1 cellular context compared by ENCODE assay signal in genomic region chr5:35264509-35264908, GRCh38.
TF ChIP-seq lines count a peak whose summit lies in the region.

No MANE protein-coding gene starts in this region.

TF ChIP-seq in GM23338, 12 proteins besides CTCF, POLR2A, EP300 and RAD21 (continued from another document):
- TF ChIP-seq ZNF462 (CRISPR knock-in tag; IDR thresholded peaks at IDR 0.05) (no peak), CREB1 (CRISPR knock-in tag; IDR thresholded peaks at IDR 0.05; ENCODE audit: low read depth) (no peak), NANOG (IDR thresholded peaks at IDR 0.05; ENCODE audit: borderline replicate concordance) (no peak), EZH2phosphoT487 (IDR thresholded peaks at IDR 0.05; ENCODE audit: unreplicated experiment) (no peak), STAT1 (IDR thresholded peaks at IDR 0.05; ENCODE audit: unreplicated experiment) (no peak)
